1 cellular context compared by ENCODE assay signal in genomic region chr1:86739901-86740507, GRCh38.
TF ChIP-seq lines count a peak whose summit lies in the region.

No MANE protein-coding gene starts in this region.

TF ChIP-seq in GM23338, 12 proteins besides CTCF, POLR2A, EP300 and RAD21 (continued from another document):
- TF ChIP-seq ZNF462 (CRISPR knock-in tag; IDR thresholded peaks at IDR 0.05), result no peak
- no peak for TF ChIP-seq REST (IDR thresholded peaks at IDR 0.05; ENCODE audit: unreplicated experiment)
- no peak for TF ChIP-seq JUNB (IDR thresholded peaks at IDR 0.05; ENCODE audit: unreplicated experiment)
- no peak for TF ChIP-seq ZNF331 (CRISPR knock-in tag; IDR thresholded peaks at IDR 0.05; ENCODE audit: low read depth)
- no peak for TF ChIP-seq EZH2phosphoT487 (IDR thresholded peaks at IDR 0.05; ENCODE audit: unreplicated experiment)
- no peak for TF ChIP-seq ZNF114 (CRISPR knock-in tag; IDR thresholded peaks at IDR 0.05)
- TF ChIP-seq NANOG (IDR thresholded peaks at IDR 0.05; ENCODE audit: borderline replicate concordance), result no peak
- TF ChIP-seq EZH2 (IDR thresholded peaks at IDR 0.05; ENCODE audit: low read depth, unreplicated experiment), result no peak
- no peak for TF ChIP-seq ETS1 (IDR thresholded peaks at IDR 0.05)
